ENCODE assay signal across 9 cellular contexts in genomic region chr1:177164380-177165068, GRCh38. TPM values are rescaled to one million over a fixed set of nuclear protein-coding genes. Genes with fewer than 3 reads are reported as not detected.
DNase-seq lines count a peak whose midpoint lies in the region; ATAC-seq and TF ChIP-seq lines count a peak whose summit lies in the region.
"Had no signal": no experiment of that assay in that cellular context is flagged by ENCODE, and none has a peak within 500 bp of the region (broad histone marks: within the 10 kb centered on the region; RNA-seq: fewer than 3 reads in every experiment).

TSS of gene ASTN1 (minus strand) at chr1:177164712. CDS start at chr1:177164676, 36 bp downstream.

- H3K9me3 ChIP-seq in H9 (ENCODE audit: control insufficient read depth, low read depth, low read length) (no peaks in the 10 kb centered on the region), skeletal muscle satellite cell (replicated peaks; ENCODE audit: low read length) (no peaks in the 10 kb centered on the region)

- peak within 1 kb of the TSS; percentile 55 for H3K4me3 ChIP-seq in skeletal muscle satellite cell (ENCODE audit: low read length)

- peak; percentile 61 for DNase-seq in H9
- DNase-seq in astrocyte of the hippocampus (ENCODE audit: low read depth, low spot score): peak; percentile 53
- DNase-seq in iPS-NIHi11 (ENCODE audit: low spot score): peak; percentile 78
- DNase-seq in activated CD4-positive, alpha-beta T cell treated with anti-CD3 and anti-CD28 coated beads for 48 hours: no peak
- DNase-seq in MV-4-11 (lab: John Stamatoyannopoulos, UW): no peak
- DNase-seq: small intestine had no signal

- no peak within 1 kb of the TSS for H2BK20ac ChIP-seq in H9 (ENCODE audit: low read depth, low read length, poor library complexity, severe bottlenecking)

- peaks cover 11% of the 10 kb centered on the region for H3K23me2 ChIP-seq in H9 (ENCODE audit: insufficient read length, low read depth, low read length, poor library complexity, severe bottlenecking)

- H4K8ac ChIP-seq in H9 (replicated peaks; ENCODE audit: insufficient read length, low read depth, low read length): no peak within 1 kb of the TSS

- H3K79me2 ChIP-seq in H9 (ENCODE audit: insufficient read depth, low read length): no peaks in the 10 kb centered on the region

- H3K9me3 Mint-ChIP-seq in H9: no peaks in the 10 kb centered on the region

- H3K56ac ChIP-seq in H9 (ENCODE audit: insufficient read length, low read depth, low read length): no peak within 1 kb of the TSS

- H2AK5ac ChIP-seq in H9 (ENCODE audit: insufficient read length, low read length): no peak within 1 kb of the TSS

- H3K27me3 ChIP-seq in H9 (ENCODE audit: insufficient read depth, low read length) (peaks cover 21% of the 10 kb centered on the region), skeletal muscle satellite cell (ENCODE audit: control insufficient read depth, insufficient read depth, low read length) (peaks cover 92% of the 10 kb centered on the region)

- no peak for TF ChIP-seq CTCF in H9 (conservative IDR thresholded peaks at IDR 0.05)

- H3K18ac ChIP-seq in H9 (ENCODE audit: insufficient read length, low read depth, low read length): no peak within 1 kb of the TSS

- H3K4me3 Mint-ChIP-seq in H9: peak within 1 kb of the TSS; percentile 81 to 93

- peaks cover 9 to 12% of the 10 kb centered on the region in 2 experiments for H3K4me1 Mint-ChIP-seq in H9

- no peaks in the 10 kb centered on the region for H4K20me1 ChIP-seq in H9 (ENCODE audit: control insufficient read depth, insufficient read depth, insufficient read length)

- H3K4me1 ChIP-seq in H9 (ENCODE audit: insufficient read depth, low read length): no peaks in the 10 kb centered on the region
- no peaks in the 10 kb centered on the region for H3K4me1 ChIP-seq in skeletal muscle satellite cell (ENCODE audit: control insufficient read depth, insufficient read depth, low read length)

- H3K27me3 Mint-ChIP-seq in H9 (ENCODE audit: low read depth): peaks cover 4% of the 10 kb centered on the region; the same call in 1 of the 2 replicates

- H3T11ph ChIP-seq in H9 (ENCODE audit: low read length): no peak within 1 kb of the TSS

- H3K79me1 ChIP-seq in H9 (ENCODE audit: insufficient read depth, low read depth, low read length, poor library complexity, severe bottlenecking): no peaks in the 10 kb centered on the region

- H3K36me3 ChIP-seq in skeletal muscle satellite cell (ENCODE audit: insufficient read depth, low read length): no peaks in the 10 kb centered on the region

- ATAC-seq in HG02623 (IDR thresholded peaks at IDR 0.05; ENCODE audit: unreplicated experiment) (no peak), HG02763 (IDR thresholded peaks at IDR 0.05; ENCODE audit: unreplicated experiment) (no peak)

- peak within 1 kb of the TSS; percentile 38; the same call in 1 of the 2 replicates for H3K14ac ChIP-seq in H9 (ENCODE audit: insufficient read depth, low read length)

- no peak within 1 kb of the TSS for H3K27ac ChIP-seq in H9 (ENCODE audit: insufficient read length, low read depth, low read length)

- H2AFZ ChIP-seq in H9 (ENCODE audit: low read length): peak within 1 kb of the TSS; percentile 81

- H3K4me2 ChIP-seq in H9 (ENCODE audit: insufficient read depth, insufficient read length, low read length) (peak within 1 kb of the TSS; percentile 100), skeletal muscle satellite cell (ENCODE audit: low read length) (peak within 1 kb of the TSS; percentile 79)

- no peak within 1 kb of the TSS for H3K4ac ChIP-seq in H9 (ENCODE audit: low read depth, low read length)

- H3K27ac Mint-ChIP-seq in H9: no peak within 1 kb of the TSS

- H4K91ac ChIP-seq in H9 (ENCODE audit: insufficient read length, low read depth, low read length): no peak within 1 kb of the TSS

- H2BK5ac ChIP-seq in H9 (ENCODE audit: insufficient read length, low read length): no peak within 1 kb of the TSS

- no peak within 1 kb of the TSS for H2BK15ac ChIP-seq in H9 (ENCODE audit: low read depth, low read length)

- H4K5ac ChIP-seq in H9 (ENCODE audit: insufficient read length, low read depth, low read length): no peak within 1 kb of the TSS

- H3K36me3 Mint-ChIP-seq in H9 (ENCODE audit: insufficient read depth in 1 of 3, low read depth in 3 of 3): peaks cover 0 to 5% (median 0%) of the 10 kb centered on the region in 3 experiments; a peak in 2 of 7 replicates

- H3K9ac ChIP-seq in H9 (ENCODE audit: extremely low read depth, insufficient read length, low read length): peak within 1 kb of the TSS; percentile 46
- H3K9ac ChIP-seq in skeletal muscle satellite cell (ENCODE audit: low read depth, low read length): no peak within 1 kb of the TSS

- WGBS in H9 (ENCODE audit: extremely low coverage, insufficient read length, low lambda C conversion rate): no CpG with 5 or more reads among the region's 49 CpGs

- H2BK120ac ChIP-seq in H9 (ENCODE audit: low read depth, low read length, poor library complexity, severe bottlenecking): no peak within 1 kb of the TSS

- no peak within 1 kb of the TSS for H3K23ac ChIP-seq in H9 (ENCODE audit: insufficient read length, low read depth, low read length)

- H2BK12ac ChIP-seq in H9 (ENCODE audit: insufficient read length, low read depth, low read length): no peak within 1 kb of the TSS

RNA-seq across cellular contexts. Expression of gene ASTN1, which starts in this region (rescaled TPM):
- 0.94 and 0.98 TPM in 2 replicates for total RNA-seq in H9 (2021)
- total RNA-seq in skeletal muscle satellite cell (2012; rRNA removed): not detected in 2 replicates

Comparison
In these comparisons a context has a peak if more than half of its experiments do, and no peak if none do; other contexts are left out.
1. Peak in DNase-seq, H3K9ac ChIP-seq and H3K4me2 ChIP-seq in H9; RNA of the gene not detected or under 1 TPM.
2. DNase-seq: peak in astrocyte of the hippocampus (single experiment) and iPS-NIHi11 (single experiment); none in activated CD4-positive, alpha-beta T cell treated with anti-CD3 and anti-CD28 coated beads for 48 hours (single experiment) and MV-4-11 (single experiment).